18 cellular contexts compared by ENCODE assay signal in the genomic region with DNA sequence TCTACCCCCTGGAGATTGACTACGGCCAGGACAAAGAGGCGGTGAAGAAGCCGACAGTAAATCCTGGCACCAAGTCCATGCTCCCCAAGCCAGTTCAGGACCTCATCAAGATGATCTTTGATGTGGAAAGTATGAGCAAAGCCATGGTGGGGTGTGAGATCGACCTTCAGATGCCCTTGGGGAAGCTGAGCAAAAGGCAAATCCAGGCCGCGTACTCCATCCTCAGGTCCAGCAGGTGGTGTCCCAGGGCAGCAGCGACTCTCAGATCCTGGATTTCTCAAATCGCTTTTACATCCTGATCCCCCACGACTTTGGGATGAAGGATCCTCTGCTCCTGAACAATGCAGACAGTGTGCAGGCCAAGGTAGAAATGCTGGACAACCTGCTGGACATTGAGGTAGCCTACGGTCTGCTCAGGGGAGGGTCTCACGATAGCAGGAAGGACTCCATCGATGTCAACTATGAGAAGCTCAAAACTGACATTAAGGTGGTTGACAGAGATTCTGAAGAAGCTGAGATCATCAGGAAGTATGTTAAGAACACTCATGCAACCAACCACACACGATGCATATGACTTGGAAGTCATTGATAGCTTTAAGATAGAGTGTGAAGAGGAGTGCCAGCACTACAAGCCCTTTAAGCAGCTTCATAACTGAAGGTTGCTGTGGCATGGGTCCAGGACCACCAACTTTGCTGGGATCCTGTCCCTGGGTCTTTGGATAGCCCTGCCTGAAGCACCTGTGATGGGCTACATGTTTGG.
"Had no signal": no experiment of that assay in that cellular context is flagged by ENCODE, and none has a peak within 500 bp of the region (broad histone marks: within the 10 kb centered on the region; RNA-seq: fewer than 3 reads in every experiment).

No MANE protein-coding gene starts in this region.

- H3K4me2 ChIP-seq: hepatocyte had no signal

- DNase-seq: activated CD4-positive, alpha-beta memory T cell treated with anti-CD3 and anti-CD28 coated beads, Interleukin-2, amount 10 ng/mL, durations not matched to agents 7 days and 5 days; activated CD4-positive, CD25-positive, alpha-beta regulatory T cell treated with anti-CD3 and anti-CD28 coated beads, Interleukin-2, amount 50 U/mL, for 72 hours; activated CD8-positive, alpha-beta memory T cell treated with anti-CD3 and anti-CD28 coated beads, Interleukin-2, amount 50 U/mL, for 4 hours; activated naive CD4-positive, alpha-beta T cell treated with anti-CD3 and anti-CD28 coated beads for 36 hours; amniotic stem cell; left lung; mammary epithelial cell; naive thymus-derived CD8-positive, alpha-beta T cell; posterior cingulate gyrus; stimulated activated CD4-positive, alpha-beta T cell treated with anti-CD3 and anti-CD28 coated beads, Interleukin-4, amount 100 ng/mL, for 1 hour; stimulated activated CD8-positive, alpha-beta memory T cell treated with anti-CD3 and anti-CD28 coated beads, Interleukin-4, amount 100 ng/mL, for 48 hours; upper lobe of right lung had no signal

- ATAC-seq: naive thymus-derived CD8-positive, alpha-beta T cell had no signal

- H3K4me3 Mint-ChIP-seq: activated CD4-positive, alpha-beta memory T cell treated with anti-CD3 and anti-CD28 coated beads, Interleukin-2, amount 10 ng/mL, durations not matched to agents 7 days and 5 days; activated naive CD4-positive, alpha-beta T cell treated with anti-CD3 and anti-CD28 coated beads for 36 hours; naive thymus-derived CD8-positive, alpha-beta T cell had no signal

- H3K4me1 ChIP-seq: left lung, upper lobe of right lung had no signal

- H3K9me3 ChIP-seq: thoracic aorta, upper lobe of right lung had no signal

- H3K36me3 ChIP-seq: esophagus muscularis mucosa, left lung, neutrophil, thoracic aorta, upper lobe of right lung had no signal

- H3K27ac ChIP-seq: esophagus muscularis mucosa, hepatocyte, left lung, neutrophil, thoracic aorta, upper lobe of right lung had no signal

- H3K27ac Mint-ChIP-seq: activated CD4-positive, alpha-beta memory T cell treated with anti-CD3 and anti-CD28 coated beads, Interleukin-2, amount 10 ng/mL, durations not matched to agents 7 days and 5 days; activated naive CD4-positive, alpha-beta T cell treated with anti-CD3 and anti-CD28 coated beads for 36 hours; naive thymus-derived CD8-positive, alpha-beta T cell had no signal

- H3K27me3 ChIP-seq: esophagus muscularis mucosa, hepatocyte, left lung, upper lobe of right lung had no signal

- FAIRE-seq: colon, keratinocyte had no signal

- H3K79me2 ChIP-seq: hepatocyte had no signal

- H3K4me3 ChIP-seq: esophagus muscularis mucosa, hepatocyte, left lung, thoracic aorta, upper lobe of right lung had no signal

- H2AFZ ChIP-seq: hepatocyte had no signal
